ENCODE assay signal across 14 cellular contexts in the genomic region with DNA sequence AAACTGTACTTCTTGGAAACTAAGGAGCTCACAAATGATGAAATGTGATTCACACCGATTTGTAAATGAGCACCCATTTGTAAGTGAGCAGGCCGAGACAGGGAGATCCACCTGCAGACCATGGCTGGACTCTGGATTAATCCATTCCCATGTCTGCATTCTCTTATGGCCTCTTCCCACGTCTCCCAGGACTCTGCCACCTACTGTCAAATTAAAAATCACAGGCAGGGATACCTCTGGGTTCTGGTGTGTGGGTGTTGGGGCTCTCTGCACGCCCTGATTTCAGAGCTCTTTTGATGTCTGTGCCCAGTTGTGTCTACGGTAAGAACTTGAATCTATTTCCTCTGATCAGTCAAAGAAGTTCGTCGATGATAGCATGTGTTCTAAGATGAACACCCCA. TPM values are rescaled to one million over a fixed set of nuclear protein-coding genes. Genes with fewer than 3 reads are reported as not detected.
"Had no signal": no experiment of that assay in that cellular context is flagged by ENCODE, and none has a peak within 500 bp of the region (broad histone marks: within the 10 kb centered on the region; RNA-seq: fewer than 3 reads in every experiment).

No MANE protein-coding gene starts in this region.

RNA-seq across cellular contexts. Expression of gene MAGEA9B, which starts 3.7 kb away (rescaled TPM):
- total RNA-seq: activated B cell treated with CpG ODN at 0.5 μM for 24 hours; activated CD4-positive, alpha-beta memory T cell treated with anti-CD3 and anti-CD28 coated beads for 36 hours; activated CD4-positive, alpha-beta memory T cell treated with anti-CD3 and anti-CD28 coated beads, Interleukin-2, amount 10 ng/mL, durations not matched to agents 7 days and 5 days; activated CD4-positive, alpha-beta T cell treated with anti-CD3 and anti-CD28 coated beads for 36 hours; activated CD4-positive, alpha-beta T cell treated with anti-CD3 and anti-CD28 coated beads, Interleukin-2, amount 10 ng/mL, durations not matched to agents 24 days and 14 days; activated CD4-positive, alpha-beta T cell treated with anti-CD3 and anti-CD28 coated beads, Interleukin-2, amount 10 ng/mL, durations not matched to agents 7 days and 5 days; activated CD8-positive, alpha-beta memory T cell treated with anti-CD3 and anti-CD28 coated beads for 36 hours; activated CD8-positive, alpha-beta memory T cell treated with anti-CD3 and anti-CD28 coated beads, Interleukin-2, amount 10 ng/mL, durations not matched to agents 7 days and 5 days; activated CD8-positive, alpha-beta T cell treated with anti-CD3 and anti-CD28 coated beads for 36 hours; activated CD8-positive, alpha-beta T cell treated with anti-CD3 and anti-CD28 coated beads, Interleukin-2, amount 10 ng/mL, durations not matched to agents 7 days and 5 days; T-helper 1 cell treated with Interleukin-12 subunit alpha and Interleukin-12 subunit beta and Interleukin-4 antibody, amounts not matched to agents 30 ng/mL and 1 ng/mL, for 36 hours; T-helper 17 cell; T-helper 2 cell treated with Interferon-gamma antibody and Interleukin-4, amounts not matched to agents 100 ng/mL and 5 ng/mL, for 36 hours had no signal

RNA-seq across cellular contexts. Expression of gene HSFX2, which starts 4.1 kb away (rescaled TPM):
- total RNA-seq: activated CD4-positive, alpha-beta memory T cell treated with anti-CD3 and anti-CD28 coated beads, Interleukin-2, amount 10 ng/mL, durations not matched to agents 7 days and 5 days; activated CD4-positive, alpha-beta T cell treated with anti-CD3 and anti-CD28 coated beads for 36 hours; activated CD4-positive, alpha-beta T cell treated with anti-CD3 and anti-CD28 coated beads, Interleukin-2, amount 10 ng/mL, durations not matched to agents 24 days and 14 days; activated CD8-positive, alpha-beta T cell treated with anti-CD3 and anti-CD28 coated beads for 36 hours; activated CD8-positive, alpha-beta T cell treated with anti-CD3 and anti-CD28 coated beads, Interleukin-2, amount 10 ng/mL, durations not matched to agents 7 days and 5 days; T-helper 17 cell; T-helper 2 cell treated with Interferon-gamma antibody and Interleukin-4, amounts not matched to agents 100 ng/mL and 5 ng/mL, for 36 hours; WTC11 had no signal

RNA-seq across cellular contexts. Expression of gene HSFX3, which starts 41.3 kb away (rescaled TPM):
- total RNA-seq: activated B cell treated with CpG ODN at 0.5 μM for 24 hours; activated CD4-positive, alpha-beta memory T cell treated with anti-CD3 and anti-CD28 coated beads for 36 hours; activated CD4-positive, alpha-beta memory T cell treated with anti-CD3 and anti-CD28 coated beads, Interleukin-2, amount 10 ng/mL, durations not matched to agents 7 days and 5 days; activated CD4-positive, alpha-beta T cell treated with anti-CD3 and anti-CD28 coated beads for 36 hours; activated CD4-positive, alpha-beta T cell treated with anti-CD3 and anti-CD28 coated beads, Interleukin-2, amount 10 ng/mL, durations not matched to agents 24 days and 14 days; activated CD4-positive, alpha-beta T cell treated with anti-CD3 and anti-CD28 coated beads, Interleukin-2, amount 10 ng/mL, durations not matched to agents 7 days and 5 days; activated CD8-positive, alpha-beta memory T cell treated with anti-CD3 and anti-CD28 coated beads for 36 hours; activated CD8-positive, alpha-beta T cell treated with anti-CD3 and anti-CD28 coated beads for 36 hours; activated CD8-positive, alpha-beta T cell treated with anti-CD3 and anti-CD28 coated beads, Interleukin-2, amount 10 ng/mL, durations not matched to agents 7 days and 5 days; T-helper 1 cell treated with Interleukin-12 subunit alpha and Interleukin-12 subunit beta and Interleukin-4 antibody, amounts not matched to agents 30 ng/mL and 1 ng/mL, for 36 hours; T-helper 17 cell; T-helper 2 cell treated with Interferon-gamma antibody and Interleukin-4, amounts not matched to agents 100 ng/mL and 5 ng/mL, for 36 hours; WTC11 had no signal
